ENCODE assay signal across 8 cellular contexts in genomic region chr19:925087-925911, GRCh38. TPM values are rescaled to one million over a fixed set of nuclear protein-coding genes. Genes with fewer than 3 reads are reported as not detected.
DNase-seq lines count a peak whose midpoint lies in the region; ATAC-seq, FAIRE-seq and TF ChIP-seq lines count a peak whose summit lies in the region.

No MANE protein-coding gene starts in this region.

- H3K27ac ChIP-seq in keratinocyte (ENCODE audit: control insufficient read depth, insufficient read depth, low read length): peak overlapping the region; percentile 83

- H3K9me1 ChIP-seq in keratinocyte (ENCODE audit: control insufficient read depth, extremely low read depth, insufficient read depth, low read length): no peaks in the 10 kb centered on the region

- no peak for FAIRE-seq in keratinocyte (lab: Jason Lieb, UNC)

- TF ChIP-seq CTCF in AG10803 (conservative IDR thresholded peaks at IDR 0.05; ENCODE audit: low read length): no peak
- no peak for TF ChIP-seq CTCF in keratinocyte (optimal IDR thresholded peaks at IDR 0.05 in 1 of 3, IDR thresholded peaks at IDR 0.05 in 1 of 3, conservative IDR thresholded peaks at IDR 0.05 in 1 of 3; ENCODE audit: extremely low read depth in 1 of 3, insufficient read depth in 2 of 3, low read length in 3 of 3)

- peak overlapping the region; percentile 82 for H3K9ac ChIP-seq in keratinocyte (ENCODE audit: control insufficient read depth, extremely low read depth, insufficient read depth, low read length)

- H3K4me1 ChIP-seq in keratinocyte (ENCODE audit: control insufficient read depth, extremely low read depth, insufficient read depth, low read length): peaks cover 7% of the 10 kb centered on the region

- H3K4me3 ChIP-seq in AG10803 (ENCODE audit: low read length) (peak overlapping the region; percentile 79), keratinocyte (ENCODE audit: control insufficient read depth in 2 of 3, extremely low read depth in 1 of 3, insufficient read depth in 2 of 3, low read depth in 1 of 3, low read length in 3 of 3) (peak overlapping the region; percentile 72 to 90 (median 84))

- H3K79me2 ChIP-seq in keratinocyte (ENCODE audit: control insufficient read depth, insufficient read depth, low read length): no peaks in the 10 kb centered on the region

- H3K36me3 ChIP-seq in keratinocyte (ENCODE audit: control insufficient read depth in 2 of 2, extremely low read depth in 1 of 2, insufficient read depth in 2 of 2, low read length in 2 of 2): no peaks in the 10 kb centered on the region

- DNase-seq in AG10803 (ENCODE audit: low read depth) (peak; percentile 73), NCI-H2227 (lab: John Stamatoyannopoulos, UW; ENCODE audit: unreplicated experiment) (peak; percentile 84), cerebellum (ENCODE audit: low spot score) (peak; percentile 87), keratinocyte (ENCODE audit: low read depth, low spot score) (no peak)
- peak; percentile 56 for DNase-seq in activated CD4-positive, CD25-positive, alpha-beta regulatory T cell treated with anti-CD3 and anti-CD28 coated beads, Interleukin-2, amount 50 U/mL, for 16 hours (ENCODE audit: low read depth, low spot score)
- DNase-seq in stimulated activated CD4-positive, alpha-beta T cell treated with anti-CD3 and anti-CD28 coated beads, Interleukin-12 subunit alpha, Interleukin-12 subunit beta, amount 100 ng/mL, for 48 hours (ENCODE audit: low read depth in 2 of 3, low spot score in 1 of 3): peak in 2 of 3 donors; percentile 62 to 70

- no peaks in the 10 kb centered on the region for H4K20me1 ChIP-seq in keratinocyte (ENCODE audit: control insufficient read depth, extremely low read depth, insufficient read depth, low read length)

- dilution Hi-C loops in keratinocyte (cut with MboI; ENCODE audit: extremely low pct_ligation_motif_present, low sequenced_read_pairs): no loop called here

- peak overlapping the region; percentile 41 for H2AFZ ChIP-seq in keratinocyte (ENCODE audit: control insufficient read depth, low read length)

- peaks cover 11% of the 10 kb centered on the region for H3K27me3 ChIP-seq in keratinocyte (ENCODE audit: control insufficient read depth, extremely low read depth, insufficient read depth, low read length)

- no peaks in the 10 kb centered on the region for H3K9me3 ChIP-seq in keratinocyte (ENCODE audit: control insufficient read depth, low read depth, low read length)

- H3K4me2 ChIP-seq in keratinocyte (ENCODE audit: control insufficient read depth, extremely low read depth, insufficient read depth, low read depth, low read length): peak overlapping the region; percentile 59

- ATAC-seq in GM18870 (IDR thresholded peaks at IDR 0.05; ENCODE audit: unreplicated experiment): peak; percentile 51
- ATAC-seq in HG03159 (IDR thresholded peaks at IDR 0.05; ENCODE audit: unreplicated experiment): peak; percentile 57

RNA-seq across cellular contexts. Expression of gene ARID3A, which starts 0.5 kb away (rescaled TPM):
- 7.7 TPM for total RNA-seq in cerebellum
- 2.6 to 3.4 TPM (median 3.1 TPM) in 3 replicates for polyA plus RNA-seq in keratinocyte
- 2.9 TPM for polyA plus RNA-seq in keratinocyte (2011; ENCODE audit: low read depth)
- polyA plus RNA-seq in keratinocyte (2011; cell fraction: cytosol; rRNA removed): 2.4 and 3.7 TPM in 2 replicates
- polyA plus RNA-seq in keratinocyte (2011; cell fraction: nucleus; rRNA removed): 6.7 and 7.0 TPM in 2 replicates
- polyA plus RNA-seq in keratinocyte (2012; ENCODE audit: low replicate concordance): 2.8 and 5.1 TPM in 2 replicates
- polyA minus RNA-seq in keratinocyte: 4.9 to 31.0 TPM (median 10.5 TPM) in 3 replicates
- polyA minus RNA-seq in keratinocyte (2011; cell fraction: cytosol; rRNA and poly(A)+ RNA removed): 14.2 TPM
- polyA minus RNA-seq in keratinocyte (2011; cell fraction: nucleus; rRNA and poly(A)+ RNA removed): 6.9 and 15.6 TPM in 2 replicates

RNA-seq across cellular contexts. Expression of gene KISS1R, which starts 8.2 kb away (rescaled TPM):
- total RNA-seq in cerebellum: 0.36 TPM
- polyA plus RNA-seq in keratinocyte: not detected in 3 replicates
- not detected for polyA plus RNA-seq in keratinocyte (2011; ENCODE audit: low read depth)
- polyA plus RNA-seq in keratinocyte (2011; cell fraction: cytosol; rRNA removed): not detected in 2 replicates
- polyA plus RNA-seq in keratinocyte (2011; cell fraction: nucleus; rRNA removed): not detected in 2 replicates
- polyA plus RNA-seq in keratinocyte (2012; ENCODE audit: low replicate concordance): not detected in 2 replicates
- polyA minus RNA-seq in keratinocyte: not detected in 3 replicates
- not detected for polyA minus RNA-seq in keratinocyte (2011; cell fraction: cytosol; rRNA and poly(A)+ RNA removed)
- polyA minus RNA-seq in keratinocyte (2011; cell fraction: nucleus; rRNA and poly(A)+ RNA removed): not detected in 2 replicates

RNA-seq across cellular contexts. Expression of gene R3HDM4, which starts 12.3 kb away (rescaled TPM):
- 19.0 TPM for total RNA-seq in cerebellum
- 33.5 to 48.0 TPM (median 47.9 TPM) in 3 replicates for polyA plus RNA-seq in keratinocyte
- 8.9 TPM for polyA plus RNA-seq in keratinocyte (2011; ENCODE audit: low read depth)
- polyA plus RNA-seq in keratinocyte (2011; cell fraction: cytosol; rRNA removed): 29.4 and 48.9 TPM in 2 replicates
- polyA plus RNA-seq in keratinocyte (2011; cell fraction: nucleus; rRNA removed): 41.7 and 60.5 TPM in 2 replicates
- 49.5 and 55.4 TPM in 2 replicates for polyA plus RNA-seq in keratinocyte (2012; ENCODE audit: low replicate concordance)
- 18.7 to 45.3 TPM (median 35.7 TPM) in 3 replicates for polyA minus RNA-seq in keratinocyte
- polyA minus RNA-seq in keratinocyte (2011; cell fraction: cytosol; rRNA and poly(A)+ RNA removed): 58.3 TPM
- 17.5 and 19.2 TPM in 2 replicates for polyA minus RNA-seq in keratinocyte (2011; cell fraction: nucleus; rRNA and poly(A)+ RNA removed)

RNA-seq across cellular contexts. Expression of gene RNU6-9, which starts 32.0 kb away (rescaled TPM):
- not detected for total RNA-seq in cerebellum
- not detected in 3 replicates for polyA plus RNA-seq in keratinocyte
- not detected for polyA plus RNA-seq in keratinocyte (2011; ENCODE audit: low read depth)
- not detected in 2 replicates for polyA plus RNA-seq in keratinocyte (2011; cell fraction: cytosol; rRNA removed)
- not detected in 2 replicates for polyA plus RNA-seq in keratinocyte (2011; cell fraction: nucleus; rRNA removed)
- not detected in 2 replicates for polyA plus RNA-seq in keratinocyte (2012; ENCODE audit: low replicate concordance)
- polyA minus RNA-seq in keratinocyte: not detected in 3 replicates
- polyA minus RNA-seq in keratinocyte (2011; cell fraction: cytosol; rRNA and poly(A)+ RNA removed): not detected
- polyA minus RNA-seq in keratinocyte (2011; cell fraction: nucleus; rRNA and poly(A)+ RNA removed): not detected in 2 replicates

RNA-seq across cellular contexts. Expression of gene MED16, which starts 32.3 kb away (rescaled TPM):
- 31.0 TPM for total RNA-seq in cerebellum
- 9.7 to 20.3 TPM (median 12.0 TPM) in 3 replicates for polyA plus RNA-seq in keratinocyte
- polyA plus RNA-seq in keratinocyte (2011; ENCODE audit: low read depth): 14.3 TPM
- polyA plus RNA-seq in keratinocyte (2011; cell fraction: cytosol; rRNA removed): 9.1 and 21.9 TPM in 2 replicates
- 17.4 and 22.9 TPM in 2 replicates for polyA plus RNA-seq in keratinocyte (2011; cell fraction: nucleus; rRNA removed)
- polyA plus RNA-seq in keratinocyte (2012; ENCODE audit: low replicate concordance): 13.4 and 35.7 TPM in 2 replicates
- 16.1 to 51.3 TPM (median 18.7 TPM) in 3 replicates for polyA minus RNA-seq in keratinocyte
- polyA minus RNA-seq in keratinocyte (2011; cell fraction: cytosol; rRNA and poly(A)+ RNA removed): 92.7 TPM
- polyA minus RNA-seq in keratinocyte (2011; cell fraction: nucleus; rRNA and poly(A)+ RNA removed): 30.8 and 36.4 TPM in 2 replicates
